Comparison of ENCODE assay signal across 8 cellular contexts in the genomic region with DNA sequence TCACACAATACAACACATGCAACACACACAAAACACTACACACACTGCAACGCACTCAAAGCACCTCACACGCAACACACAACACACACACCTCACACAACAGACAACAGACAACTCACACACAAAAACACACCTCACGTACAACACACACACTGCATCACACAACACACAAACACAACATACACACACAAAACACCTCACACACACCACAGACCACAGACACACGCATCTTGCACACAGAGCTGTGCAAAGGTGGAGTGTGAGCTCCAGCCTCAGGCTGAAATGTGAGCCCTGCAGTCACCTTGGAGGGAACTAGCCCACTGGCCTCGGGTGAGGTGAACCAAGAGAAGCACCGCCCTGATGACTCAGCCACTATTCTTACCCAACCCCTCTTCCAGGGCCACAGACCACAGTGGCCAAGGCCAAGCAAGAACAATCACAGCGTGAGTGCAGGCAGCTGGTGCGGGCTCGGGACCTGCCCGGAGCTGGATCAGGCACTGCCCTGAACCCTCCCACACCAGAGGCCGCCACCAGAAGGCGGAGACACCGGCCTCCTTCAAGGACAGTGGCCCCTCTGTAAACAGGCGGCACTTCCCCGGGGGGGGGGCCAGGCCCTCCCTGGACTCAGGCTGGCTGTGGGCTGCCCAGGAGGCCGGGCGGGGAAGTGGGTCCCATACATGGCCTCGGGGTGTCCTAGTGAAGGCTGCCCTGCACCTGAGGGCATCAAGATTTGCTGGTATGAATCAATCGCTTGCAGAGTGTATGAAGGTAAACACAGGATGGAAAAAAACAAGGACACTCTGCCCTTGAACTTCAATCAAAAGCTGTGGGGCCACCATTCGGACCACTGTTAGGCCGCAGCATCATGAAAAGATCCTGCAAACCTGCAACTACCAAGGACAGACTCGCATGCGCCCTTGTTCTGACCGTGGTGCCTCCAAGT.
DNase-seq lines count a peak whose midpoint lies in the region; ATAC-seq, FAIRE-seq and TF ChIP-seq lines count a peak whose summit lies in the region.

No MANE protein-coding gene starts in this region.

- H3K4me3 ChIP-seq in MG63 (no peak overlapping the region), skeletal muscle tissue (ENCODE audit: low read length in 3 of 3) (peak overlapping the region in 2 of 3 donors; percentile 6 to 60)

- CTCF ChIA-PET in activated CD8-positive, alpha-beta T cell treated with anti-CD3 and anti-CD28 coated beads for 36 hours (lab: Charles Lee), result no interaction called here

- H3K27me3 Mint-ChIP-seq in HFFc6 (ENCODE audit: insufficient read depth), result peaks cover 2% of the 10 kb centered on the region
- H3K27me3 Mint-ChIP-seq in activated CD8-positive, alpha-beta T cell treated with anti-CD3 and anti-CD28 coated beads for 36 hours, result no peaks in the 10 kb centered on the region

- H3K27me3 ChIP-seq in MG63, result no peaks in the 10 kb centered on the region
- no peaks in the 10 kb centered on the region for H3K27me3 ChIP-seq in skeletal muscle tissue (ENCODE audit: control insufficient read depth in 3 of 3, insufficient read depth in 3 of 3, low read length in 3 of 3)

- intact Hi-C loops in activated CD8-positive, alpha-beta T cell treated with anti-CD3 and anti-CD28 coated beads for 36 hours (cut with micrococcal nuclease), result no loop called here

- H3K36me3 ChIP-seq in MG63, result 0 out of 2 replicates have a peak, but pooled peaks cover 3% of the 10 kb centered on the region
- no peaks in the 10 kb centered on the region for H3K36me3 ChIP-seq in skeletal muscle tissue (ENCODE audit: control insufficient read depth in 3 of 3, insufficient read depth in 3 of 3, low read length in 3 of 3)

- peak overlapping the region; percentile 52 to 77 (median 57) for H3K9ac ChIP-seq in skeletal muscle tissue (ENCODE audit: low read depth in 1 of 3, low read length in 3 of 3)

- peak; percentile 53 for TF ChIP-seq CTCF in HFFc6 (IDR thresholded peaks at IDR 0.05)
- no peak for TF ChIP-seq CTCF in activated CD8-positive, alpha-beta T cell treated with anti-CD3 and anti-CD28 coated beads for 36 hours (IDR thresholded peaks at IDR 0.05)

- H3K4me3 Mint-ChIP-seq in HFFc6, result no peak overlapping the region
- H3K4me3 Mint-ChIP-seq in activated CD8-positive, alpha-beta T cell treated with anti-CD3 and anti-CD28 coated beads for 36 hours, result no peak overlapping the region

- peaks cover 16% of the 10 kb centered on the region for H3K4me1 Mint-ChIP-seq in HFFc6 (ENCODE audit: low read depth)
- no peaks in the 10 kb centered on the region for H3K4me1 Mint-ChIP-seq in activated CD8-positive, alpha-beta T cell treated with anti-CD3 and anti-CD28 coated beads for 36 hours (ENCODE audit: low read depth)

- H3K9me3 Mint-ChIP-seq in HFFc6, result no peaks in the 10 kb centered on the region
- no peaks in the 10 kb centered on the region for H3K9me3 Mint-ChIP-seq in activated CD8-positive, alpha-beta T cell treated with anti-CD3 and anti-CD28 coated beads for 36 hours

- H3K4me1 ChIP-seq in skeletal muscle tissue (ENCODE audit: control insufficient read depth in 3 of 3, insufficient read depth in 3 of 3, low read length in 3 of 3), result peaks cover 16 to 68% (median 51%) of the 10 kb centered on the region in 3 donors

- in situ Hi-C loops in G401 (cut with HindIII; ENCODE audit: low sequenced_read_pairs), result no loop called here

- POLR2A ChIA-PET in activated CD8-positive, alpha-beta T cell treated with anti-CD3 and anti-CD28 coated beads for 36 hours (lab: Charles Lee), result no interaction called here

- DNase-seq in A172 (ENCODE audit: low spot score) (peak; percentile 100), GM12892 (ENCODE audit: insufficient read length) (peak; percentile 70), HFFc6 (peak; percentile 90), MG63 (peak; percentile 95), hepatic stellate cell (ENCODE audit: low spot score) (peak; percentile 94), G401 (ENCODE audit: low spot score) (no peak)
- DNase-seq in activated CD8-positive, alpha-beta T cell treated with anti-CD3 and anti-CD28 coated beads for 36 hours, result peak; percentile 56

- H3K27ac ChIP-seq in skeletal muscle tissue (ENCODE audit: low read depth, low read length), result peak overlapping the region; percentile 87

- H3K36me3 Mint-ChIP-seq in HFFc6 (ENCODE audit: low read depth), result peaks cover 5% of the 10 kb centered on the region; the same call in 1 of the 2 replicates
- no peaks in the 10 kb centered on the region for H3K36me3 Mint-ChIP-seq in activated CD8-positive, alpha-beta T cell treated with anti-CD3 and anti-CD28 coated beads for 36 hours (ENCODE audit: low read depth)

- H3K27ac Mint-ChIP-seq in HFFc6, result no peak overlapping the region
- H3K27ac Mint-ChIP-seq in activated CD8-positive, alpha-beta T cell treated with anti-CD3 and anti-CD28 coated beads for 36 hours, result no peak overlapping the region

- peak; percentile 85 for FAIRE-seq in GM12892 (lab: Jason Lieb, UNC)

- peak; percentile 61 for ATAC-seq in activated CD8-positive, alpha-beta T cell treated with anti-CD3 and anti-CD28 coated beads for 36 hours

- TF ChIP-seq POLR2A in GM12892 (IDR thresholded peaks at IDR 0.05; ENCODE audit: low read depth, low read length), result no peak

- H3K9me3 ChIP-seq in MG63, result no peaks in the 10 kb centered on the region
- no peaks in the 10 kb centered on the region for H3K9me3 ChIP-seq in skeletal muscle tissue (ENCODE audit: control insufficient read depth in 3 of 3, low read length in 3 of 3)
